In the genomic region with DNA sequence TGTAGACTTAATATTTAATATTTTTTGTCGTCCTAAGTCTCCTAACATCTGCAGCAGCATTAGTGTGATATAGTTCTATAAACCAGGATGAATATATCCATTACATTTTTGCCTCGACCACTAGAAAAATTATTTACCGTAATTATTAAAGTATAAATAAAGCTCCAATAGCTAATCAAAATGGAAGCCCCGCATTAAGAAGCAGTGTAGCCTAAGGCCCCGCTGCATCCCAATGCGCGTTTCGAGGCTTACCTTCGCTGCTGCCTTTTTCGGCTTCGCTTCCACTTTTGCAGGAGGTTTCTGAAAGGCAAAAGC, we compare ENCODE assay signal across 8 cellular contexts. TPM values are rescaled to one million over a fixed set of nuclear protein-coding genes. Genes with fewer than 3 reads are reported as not detected.
A peak's percentile ranks its signal among the peaks of the same experiment; 100 is the strongest.
DNase-seq lines count a peak whose midpoint lies in the region; ATAC-seq and TF ChIP-seq lines count a peak whose summit lies in the region.

No MANE protein-coding gene starts in this region.

- H3K9me3 ChIP-seq in WERI-Rb-1 (ENCODE audit: severe bottlenecking): no peaks in the 10 kb centered on the region
- H3K9me3 ChIP-seq in heart right ventricle: peaks cover 0 to under 1% (median 0%) of the 10 kb centered on the region in 11 donors
- H3K9me3 ChIP-seq in spleen: no peaks in the 10 kb centered on the region

- H3K27me3 ChIP-seq in ACC112 (ENCODE audit: insufficient read depth, low read length): no peaks in the 10 kb centered on the region
- H3K27me3 ChIP-seq in H7 (ENCODE audit: control insufficient read depth, insufficient read depth, low read length): no peaks in the 10 kb centered on the region
- H3K27me3 ChIP-seq in WERI-Rb-1 (ENCODE audit: insufficient read depth, low read depth, severe bottlenecking): no peaks in the 10 kb centered on the region
- H3K27me3 ChIP-seq in heart right ventricle: no peaks in the 10 kb centered on the region
- H3K27me3 ChIP-seq in spleen (replicated peaks in 1 of 7): no peaks in the 10 kb centered on the region

- no peak for TF ChIP-seq CTCF in WERI-Rb-1 (IDR thresholded peaks at IDR 0.05; ENCODE audit: low read depth, low read length)
- TF ChIP-seq CTCF in heart right ventricle (IDR thresholded peaks at IDR 0.05): no peak
- no peak for TF ChIP-seq CTCF in spleen (IDR thresholded peaks at IDR 0.05 in 8 of 11, conservative IDR thresholded peaks at IDR 0.05 in 3 of 11)

- WGBS in heart right ventricle, 2 donors: 1 to 2% methylated on average over 11 of the region's 11 CpGs
- 0 to 1% (median 1%) methylated on average over 11 of the region's 11 CpGs for WGBS in spleen, 5 donors

- H3K27ac ChIP-seq in ACC112 (ENCODE audit: low read depth, low read length) (peak overlapping the region; percentile 83), WERI-Rb-1 (peak overlapping the region; percentile 94), heart right ventricle (peak overlapping the region; percentile 83 to 99 (median 93)), spleen (peak overlapping the region; percentile 85 to 99 (median 94))

- peak overlapping the region; percentile 98 for H3K4me3 ChIP-seq in ACC112 (ENCODE audit: low read depth, low read length)
- H3K4me3 ChIP-seq in H7 (ENCODE audit: insufficient read depth, low read depth, low read length): peak overlapping the region; percentile 98
- peak overlapping the region; percentile 100 for H3K4me3 ChIP-seq in WERI-Rb-1 (ENCODE audit: low read depth, low read length)
- peak overlapping the region; percentile 53 to 90 (median 80) for H3K4me3 ChIP-seq in heart right ventricle
- H3K4me3 ChIP-seq in spleen: peak overlapping the region; percentile 67 to 92 (median 78)

- no peak for DNase-seq in H7
- DNase-seq in WERI-Rb-1: no peak
- no peak for DNase-seq in heart right ventricle
- no peak for DNase-seq in spleen
- no peak for DNase-seq in RKO (ENCODE audit: low spot score)
- DNase-seq in stimulated activated CD4-positive, alpha-beta T cell treated with anti-CD3 and anti-CD28 coated beads, Interleukin-1b, Interleukin-23, amount 100 ng/mL, for 48 hours: no peak
- DNase-seq in NCI-H1048 (lab: John Stamatoyannopoulos, UW): no peak

- intact Hi-C loops in heart right ventricle (cut with DNase I) (loop anchor here in 8 of 10 donors (2.0 to 5.0 kb wide), 7 partner anchors 33 to 41 kb away; partner anchors contain the start of gene BRWD1 (in 4 of the 8)), spleen (cut with DNase I; ENCODE audit: low total_unique reads) (loop anchor here (5.0 kb wide), 1 partner anchor 39 kb away; no protein-coding TSS in a partner anchor)

- H3K36me3 ChIP-seq in ACC112 (ENCODE audit: insufficient read depth, low read length): peaks cover 40% of the 10 kb centered on the region
- H3K36me3 ChIP-seq in H7 (replicated peaks; ENCODE audit: control insufficient read depth, insufficient read depth, low read length): peaks cover 17% of the 10 kb centered on the region
- H3K36me3 ChIP-seq in WERI-Rb-1: peaks cover 55% of the 10 kb centered on the region
- peaks cover 0 to 40% (median 15%) of the 10 kb centered on the region in 9 donors for H3K36me3 ChIP-seq in heart right ventricle
- H3K36me3 ChIP-seq in spleen: peaks cover 2 to 38% (median 13%) of the 10 kb centered on the region in 6 donors

- peak overlapping the region; percentile 57 for H2AFZ ChIP-seq in ACC112 (ENCODE audit: low read length, unreplicated experiment)

- TF ChIP-seq POLR2A in spleen (IDR thresholded peaks at IDR 0.05): no peak

- ATAC-seq in heart right ventricle: peak in 1 of 8 donors; percentile 15

- H3K79me2 ChIP-seq in ACC112 (ENCODE audit: control insufficient read depth, insufficient read depth, low read length, unreplicated experiment): peaks cover 33% of the 10 kb centered on the region

- H3K4me1 ChIP-seq in ACC112 (ENCODE audit: control insufficient read depth, insufficient read depth, low read length, unreplicated experiment) (peaks cover 31% of the 10 kb centered on the region), heart right ventricle (peaks cover 2 to 44% (median 32%) of the 10 kb centered on the region in 9 donors), spleen (peaks cover 14 to 52% (median 43%) of the 10 kb centered on the region in 6 donors)

RNA-seq across cellular contexts. Expression of gene HMGN1, which starts 0.9 kb away (rescaled TPM):
- total RNA-seq in H7 (2014; rRNA removed; shearing (Covaris generic)): 310 and 389 TPM in 2 replicates
- total RNA-seq in heart right ventricle: 10 to 100 TPM; 49.4 to 73.6 (median 59.3) TPM
- polyA plus RNA-seq in heart right ventricle: 10 to 100 TPM; 46.2 to 79.0 TPM
- total RNA-seq in spleen: 100 to 1,000 TPM; 101 to 193 (median 152) TPM
- polyA plus RNA-seq in spleen: 100 to 1,000 TPM; 248 to 276 (median 250) TPM

RNA-seq across cellular contexts. Expression of gene BRWD1, which starts 34.6 kb away (rescaled TPM):
- total RNA-seq in H7 (2014; rRNA removed; shearing (Covaris generic)): 33.5 and 51.2 TPM in 2 replicates
- total RNA-seq in heart right ventricle (10 to 100 TPM; 30.2 to 38.8 (median 34.6) TPM), spleen (10 to 100 TPM; 46.5 to 98.0 (median 60.5) TPM)
- polyA plus RNA-seq in heart right ventricle (10 to 100 TPM in 1 of 2 donors, 1 to 10 TPM in 1; 8.5 to 12.7 TPM), spleen (10 to 100 TPM in 1 of 3 donors, 1 to 10 TPM in 2; 7.2 to 10.7 (median 9.1) TPM)
